In the genomic region with DNA sequence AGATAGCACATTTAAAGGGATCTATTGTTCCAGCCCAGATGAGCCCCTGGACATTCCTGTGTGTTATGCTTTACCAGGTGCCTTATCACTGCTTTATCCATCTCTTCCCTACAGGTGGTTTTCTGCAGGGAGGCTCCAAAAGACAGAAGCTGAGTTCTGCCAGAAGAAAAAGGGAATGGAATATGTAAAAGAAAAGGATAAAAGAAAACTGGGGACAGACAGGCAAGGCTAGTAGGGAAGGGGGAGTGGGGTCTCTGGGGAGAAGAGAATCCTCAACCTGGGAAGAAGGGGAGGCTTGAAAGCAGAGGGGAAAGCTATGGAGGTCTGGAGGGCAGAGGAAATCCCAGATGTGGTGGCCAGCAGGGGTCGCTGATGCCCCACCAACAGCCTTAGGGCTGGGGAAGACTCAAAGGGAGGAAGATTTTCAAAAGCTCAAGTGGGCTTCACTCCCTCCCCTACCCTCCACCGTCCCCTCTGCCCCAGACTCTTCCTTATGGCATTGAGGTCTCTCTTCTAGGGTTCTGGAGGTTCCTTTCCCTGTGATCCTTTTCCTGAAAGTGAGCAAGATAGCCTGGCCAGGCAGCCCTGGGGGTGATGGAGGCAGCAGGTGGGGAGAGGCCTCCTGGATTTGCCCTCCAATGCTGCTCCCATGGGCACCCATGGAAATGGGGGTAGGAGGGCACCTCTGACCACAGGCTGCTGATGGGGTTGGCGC, we compare ENCODE assay signal across 8 cellular contexts.
DNase-seq lines count a peak whose midpoint lies in the region; ATAC-seq, FAIRE-seq and TF ChIP-seq lines count a peak whose summit lies in the region.

No MANE protein-coding gene starts in this region.

- WGBS in gastroesophageal sphincter (ENCODE audit: low coverage in 1 of 2), 2 donors = 0% methylated on average over 1 to 2 of the region's 3 CpGs
- WGBS in ovary, 3 donors = 30 to 33% (median 33%) methylated on average over 3 of the region's 3 CpGs

- H3K9me3 ChIP-seq in SJCRH30 (replicated peaks) = no peaks in the 10 kb centered on the region
- no peaks in the 10 kb centered on the region for H3K9me3 ChIP-seq in gastroesophageal sphincter
- H3K9me3 ChIP-seq in ovary = no peaks in the 10 kb centered on the region
- no peaks in the 10 kb centered on the region for H3K9me3 ChIP-seq in tibial artery

- DNase-seq in A172 (ENCODE audit: low spot score) (peak; percentile 48), GM12891 (ENCODE audit: insufficient read length, low spot score) (peak; percentile 40), SJCRH30 (peak; percentile 91 to 98), activated gamma-delta T cell (lab: John Stamatoyannopoulos, UW) (peak; percentile 29), ovary (peak; percentile 76 to 92 (median 89)), tibial artery (peak; percentile 59 to 87)

- peak; percentile 72 for FAIRE-seq in GM12891 (lab: Jason Lieb, UNC)

- peak; percentile 86 to 92 (median 88) for TF ChIP-seq CTCF in gastroesophageal sphincter (IDR thresholded peaks at IDR 0.05)
- peak; percentile 76 to 85 (median 79) for TF ChIP-seq CTCF in ovary (IDR thresholded peaks at IDR 0.05)
- peak; percentile 83 to 94 for TF ChIP-seq CTCF in tibial artery (IDR thresholded peaks at IDR 0.05)

- H3K27me3 ChIP-seq in SJCRH30 = no peaks in the 10 kb centered on the region
- H3K27me3 ChIP-seq in gastroesophageal sphincter = no peaks in the 10 kb centered on the region
- H3K27me3 ChIP-seq in ovary = no peaks in the 10 kb centered on the region
- H3K27me3 ChIP-seq in tibial artery = no peaks in the 10 kb centered on the region

- H3K27ac ChIP-seq in SJCRH30 (peak overlapping the region; percentile 98), gastroesophageal sphincter (no peak overlapping the region), ovary (peak overlapping the region; percentile 1 to 14), tibial artery (no peak overlapping the region)

- H3K36me3 ChIP-seq in SJCRH30 = no peaks in the 10 kb centered on the region
- no peaks in the 10 kb centered on the region for H3K36me3 ChIP-seq in gastroesophageal sphincter
- H3K36me3 ChIP-seq in ovary = no peaks in the 10 kb centered on the region
- no peaks in the 10 kb centered on the region for H3K36me3 ChIP-seq in tibial artery

- TF ChIP-seq EP300 in gastroesophageal sphincter (IDR thresholded peaks at IDR 0.05) (no peak), ovary (IDR thresholded peaks at IDR 0.05) (no peak)

- intact Hi-C loops in ovary (cut with DNase I) (loop anchor here (2.0 to 10.0 kb wide), 4 partner anchors 185 to 218 kb away; no protein-coding TSS in a partner anchor), tibial artery (cut with DNase I; ENCODE audit: low total_unique reads) (loop anchor here (2.0 kb wide), 1 partner anchor 217 kb away; no protein-coding TSS in a partner anchor)

- H3K4me3 ChIP-seq in SJCRH30 (peak overlapping the region; percentile 4), gastroesophageal sphincter (no peak overlapping the region), ovary (no peak overlapping the region), tibial artery (no peak overlapping the region)

- H3K4me1 ChIP-seq in SJCRH30 = peaks cover 43% of the 10 kb centered on the region
- H3K4me1 ChIP-seq in gastroesophageal sphincter = peaks cover 0 to 18% (median 0%) of the 10 kb centered on the region in 3 donors
- H3K4me1 ChIP-seq in ovary (ENCODE audit: insufficient read depth) = peaks cover 10% of the 10 kb centered on the region
- peaks cover 0 to 30% (median 0%) of the 10 kb centered on the region in 4 donors for H3K4me1 ChIP-seq in tibial artery

- ATAC-seq in HG03565 (IDR thresholded peaks at IDR 0.05; ENCODE audit: unreplicated experiment) (peak; percentile 66), gastroesophageal sphincter (peak; percentile 80)

- TF ChIP-seq POLR2A in GM12891 (IDR thresholded peaks at IDR 0.05; ENCODE audit: low read depth, low read length) (no peak), gastroesophageal sphincter (IDR thresholded peaks at IDR 0.05) (no peak), ovary (IDR thresholded peaks at IDR 0.05) (peak; percentile 1)

TF ChIP-seq in GM12891, 5 proteins besides CTCF, POLR2A, EP300 and RAD21:
- TF ChIP-seq PAX5 (IDR thresholded peaks at IDR 0.05; ENCODE audit: insufficient read depth, low read length, severe bottlenecking) = no peak

Comparison
In these comparisons a context has a peak if more than half of its experiments do, and no peak if none do; other contexts are left out.
1. DNase-seq: peak in every context shown above with its lines; median percentile 94 in SJCRH30; 89 in ovary; 73 in tibial artery; 48 in A172; 40 in GM12891; 29 in activated gamma-delta T cell.
2. H3K27ac ChIP-seq: peak in SJCRH30 (single experiment) and ovary (2 of 2); none in gastroesophageal sphincter (0 of 4) and tibial artery (0 of 2).
3. Peak in every context shown above with its lines, with median percentiles within 50 percentile points of each other: CTCF ChIP-seq.